Comparison of ENCODE assay signal across 11 cellular contexts in the genomic region with DNA sequence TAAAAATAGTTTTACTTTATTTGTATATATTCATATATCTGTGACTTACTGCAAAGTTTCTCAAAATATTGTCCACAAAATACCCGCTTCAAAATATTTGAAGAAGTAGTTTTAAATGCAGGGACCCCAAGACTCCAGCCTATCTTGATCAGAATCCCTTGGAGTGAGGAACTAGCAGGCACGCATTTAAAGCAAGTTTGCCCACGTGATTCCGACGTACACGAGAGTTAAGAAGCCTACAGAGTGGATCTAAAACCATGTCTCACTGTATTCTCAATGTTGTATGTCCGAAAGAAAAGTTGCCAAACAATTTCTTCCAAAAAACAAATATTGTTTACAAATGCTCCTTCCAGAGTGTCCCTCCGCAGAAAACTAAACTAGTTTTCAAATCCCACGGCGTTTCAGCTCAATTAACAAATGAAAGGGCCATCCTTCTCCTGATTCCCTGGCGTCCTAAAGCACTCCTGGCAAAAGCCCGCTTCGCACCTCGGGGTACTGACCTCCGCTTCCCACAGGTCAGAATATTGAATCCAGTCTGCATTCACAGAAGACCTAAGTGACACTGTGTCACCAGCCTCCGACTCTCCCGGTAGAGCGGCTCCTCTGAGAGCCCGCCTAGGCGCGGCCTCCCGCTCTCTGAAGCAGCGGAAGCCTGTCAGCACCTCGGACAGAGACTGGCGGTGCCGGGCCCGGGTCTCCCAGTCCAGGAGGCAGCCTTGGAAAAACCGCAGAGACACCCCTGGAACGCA. TPM values are rescaled to one million over a fixed set of nuclear protein-coding genes. Genes with fewer than 3 reads are reported as not detected.
DNase-seq lines count a peak whose midpoint lies in the region; ATAC-seq and TF ChIP-seq lines count a peak whose summit lies in the region.
"Had no signal": no experiment of that assay in that cellular context is flagged by ENCODE, and none has a peak within 500 bp of the region (broad histone marks: within the 10 kb centered on the region; RNA-seq: fewer than 3 reads in every experiment).

No MANE protein-coding gene starts in this region.

- H3K79me2 ChIP-seq in smooth muscle cell (ENCODE audit: low read depth): no peaks in the 10 kb centered on the region

- H3K27ac ChIP-seq in adrenal gland (peak overlapping the region in 1 of 5 donors; percentile 23), iPS-18a (ENCODE audit: low read length) (no peak overlapping the region), smooth muscle cell (ENCODE audit: low read depth) (no peak overlapping the region)
- H3K27ac ChIP-seq: gastrocnemius medialis had no signal

- H3K4me3 ChIP-seq in adrenal gland: no peak overlapping the region
- peak overlapping the region; percentile 63 for H3K4me3 ChIP-seq in iPS-18a (ENCODE audit: low read length)
- H3K4me3 ChIP-seq in smooth muscle cell: peak overlapping the region; percentile 53

- H3K36me3 ChIP-seq in adrenal gland (replicated peaks in 1 of 2) (no peaks in the 10 kb centered on the region), iPS-18a (ENCODE audit: control insufficient read depth, low read depth, low read length) (peaks cover 12% of the 10 kb centered on the region), smooth muscle cell (ENCODE audit: low read depth) (no peaks in the 10 kb centered on the region)
- H3K36me3 ChIP-seq: gastrocnemius medialis had no signal

- ATAC-seq in GM18873 (IDR thresholded peaks at IDR 0.05; ENCODE audit: low FRiP score, unreplicated experiment) (no peak), GM21423 (IDR thresholded peaks at IDR 0.05; ENCODE audit: unreplicated experiment) (no peak)
- ATAC-seq: gastrocnemius medialis had no signal

- intact Hi-C loops in adrenal gland (cut with DNase I): no loop called here

- H3K4me2 ChIP-seq in smooth muscle cell: peak overlapping the region; percentile 95

- DNase-seq in NCI-H1417 (lab: John Stamatoyannopoulos, UW): peak in 2 of 3 experiments; percentile 88 to 90
- no peak for DNase-seq in NCI-H1417 treated with DMSO at 0.1 percent for 48 hours (lab: John Stamatoyannopoulos, UW)
- DNase-seq in adrenal gland: peak in 4 of 7 donors; percentile 33 to 41 (median 38)
- DNase-seq in smooth muscle cell (lab: John Stamatoyannopoulos, UW; ENCODE audit: unreplicated experiment): peak; percentile 53
- DNase-seq in T-helper 2 cell: no peak
- DNase-seq: activated CD4-positive, alpha-beta T cell treated with anti-CD3 and anti-CD28 coated beads for 1 hour; gastrocnemius medialis; IMR-90 had no signal

- H3K9ac ChIP-seq in iPS-18a (ENCODE audit: low read length): peak overlapping the region; percentile 40
- no peak overlapping the region for H3K9ac ChIP-seq in smooth muscle cell (ENCODE audit: low read depth)

- TF ChIP-seq POLR2A in adrenal gland (IDR thresholded peaks at IDR 0.05): no peak

- WGBS in adrenal gland, 4 donors: 5 to 9% (median 7%) methylated on average over 20 to 29 of the region's 29 CpGs
- WGBS in smooth muscle cell (ENCODE audit: low lambda C conversion rate): 4% methylated on average over 29 of the region's 29 CpGs

- H3K9me3 ChIP-seq in adrenal gland (replicated peaks in 1 of 3) (no peaks in the 10 kb centered on the region), iPS-18a (ENCODE audit: control insufficient read depth, low read depth, low read length) (no peaks in the 10 kb centered on the region), smooth muscle cell (replicated peaks; ENCODE audit: low read depth) (no peaks in the 10 kb centered on the region)
- H3K9me3 ChIP-seq: gastrocnemius medialis had no signal

- H4K20me1 ChIP-seq in smooth muscle cell (ENCODE audit: low read depth): no peaks in the 10 kb centered on the region

- TF ChIP-seq CTCF in adrenal gland (IDR thresholded peaks at IDR 0.05) (no peak), smooth muscle cell (IDR thresholded peaks at IDR 0.05; ENCODE audit: borderline replicate concordance, insufficient read depth, poor library complexity, severe bottlenecking) (no peak)

- no peak overlapping the region for H2AFZ ChIP-seq in smooth muscle cell (ENCODE audit: low read depth)

- H3K27me3 ChIP-seq in adrenal gland (peaks cover 12% of the 10 kb centered on the region), iPS-18a (ENCODE audit: control insufficient read depth, insufficient read depth, low read length) (no peaks in the 10 kb centered on the region), smooth muscle cell (ENCODE audit: low read depth) (peaks cover 33% of the 10 kb centered on the region)

- H3K4me1 ChIP-seq in adrenal gland (replicated peaks in 1 of 2) (peaks cover 3 to 14% of the 10 kb centered on the region in 2 donors), iPS-18a (ENCODE audit: control insufficient read depth, low read depth, low read length) (peaks cover 57% of the 10 kb centered on the region), smooth muscle cell (ENCODE audit: low read depth) (peaks cover 21% of the 10 kb centered on the region)
- H3K4me1 ChIP-seq: gastrocnemius medialis had no signal

- no peaks in the 10 kb centered on the region for H3F3A ChIP-seq in smooth muscle cell (ENCODE audit: low read depth)

RNA-seq across cellular contexts. Expression of gene GABRB3, which starts 1.5 kb away (rescaled TPM):
- total RNA-seq in adrenal gland (10 to 100 TPM in 1 of 8 donors, 1 to 10 TPM in 6, under 1 TPM in 1; 0.95 to 13.3 (median 3.3) TPM), smooth muscle cell (1.7 and 4.9 TPM in 2 replicates)
- polyA plus RNA-seq in adrenal gland (10 to 100 TPM in 1 of 3 donors, 1 to 10 TPM in 2; 1.1 to 11.3 (median 2.6) TPM), smooth muscle cell (0.57 and 1.7 TPM in 2 replicates)

Comparison
In these comparisons a context has a peak if more than half of its experiments do, and no peak if none do; other contexts are left out.
1. DNase-seq: peak in NCI-H1417 (2 of 3), adrenal gland (4 of 7) and smooth muscle cell (single experiment); none in NCI-H1417 treated with DMSO at 0.1 percent for 48 hours (single experiment) and T-helper 2 cell (0 of 5).
2. H3K4me3 ChIP-seq: peak in iPS-18a (single experiment) and smooth muscle cell (single experiment); none in adrenal gland (0 of 4).